21 cellular contexts compared by ENCODE assay signal in the genomic region with DNA sequence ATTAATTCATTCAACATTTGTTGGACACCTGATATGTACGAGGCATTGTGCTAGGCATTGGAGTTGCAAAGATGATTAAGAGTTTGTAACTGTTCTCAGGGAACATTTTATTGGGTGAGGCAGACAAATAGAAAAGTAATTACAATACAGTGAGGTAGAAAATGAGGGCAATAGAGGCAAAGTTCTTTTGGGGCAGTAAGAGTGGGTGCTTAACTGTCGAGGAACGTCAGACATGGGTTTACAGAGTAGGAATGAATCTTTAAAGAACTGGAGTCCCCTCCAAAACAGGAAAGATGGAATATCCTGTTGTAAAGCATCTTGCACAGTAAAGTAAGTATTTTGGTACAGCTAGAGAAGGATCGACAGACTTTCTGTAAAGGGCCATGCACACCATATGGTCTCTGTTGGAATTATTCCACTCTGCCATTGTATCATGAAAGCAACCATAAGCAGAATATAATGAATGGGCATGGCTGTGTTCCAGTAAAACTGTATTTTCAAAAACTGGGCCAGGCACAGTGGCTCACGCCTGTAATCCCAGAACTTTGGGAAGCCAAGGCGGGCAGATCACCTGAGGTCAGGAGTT. TPM values are rescaled to one million over a fixed set of nuclear protein-coding genes. Genes with fewer than 3 reads are reported as not detected.
A peak's percentile ranks its signal among the peaks of the same experiment; 100 is the strongest.
DNase-seq lines count a peak whose midpoint lies in the region; ATAC-seq and TF ChIP-seq lines count a peak whose summit lies in the region.
"Had no signal": no experiment of that assay in that cellular context is flagged by ENCODE, and none has a peak within 500 bp of the region (broad histone marks: within the 10 kb centered on the region; RNA-seq: fewer than 3 reads in every experiment).

No MANE protein-coding gene starts in this region.

- no peak for TF ChIP-seq CTCF in natural killer cell (IDR thresholded peaks at IDR 0.05)
- no peak for TF ChIP-seq CTCF in gastroesophageal sphincter (IDR thresholded peaks at IDR 0.05)

- H3K4me1 ChIP-seq in gastroesophageal sphincter = peaks cover 0 to 28% (median 11%) of the 10 kb centered on the region in 3 donors

- H3K9me3 Mint-ChIP-seq in natural killer cell = no peaks in the 10 kb centered on the region
- peaks cover 2% of the 10 kb centered on the region for H3K9me3 Mint-ChIP-seq in natural killer cell treated with Interleukin-12 subunit alpha and Interleukin-12 subunit beta and Interleukin-15 and Interleukin-18, amount 100 ng/mL, for 72 hours

- no peak for TF ChIP-seq POLR2A in gastroesophageal sphincter (IDR thresholded peaks at IDR 0.05)

- DNase-seq in natural killer cell (no peak), NCI-H1694 (lab: John Stamatoyannopoulos, UW) (peak; percentile 98), cerebellar cortex (ENCODE audit: low spot score) (peak; percentile 91), GM03348 (ENCODE audit: low spot score) (no peak)
- no peak for DNase-seq in natural killer cell treated with Interleukin-12 subunit alpha and Interleukin-12 subunit beta and Interleukin-15 and Interleukin-18, amount 100 ng/mL, for 72 hours (ENCODE audit: low spot score)
- DNase-seq: activated CD8-positive, alpha-beta memory T cell treated with anti-CD3 and anti-CD28 coated beads, Interleukin-2, amount 10 ng/mL, durations not matched to agents 7 days and 5 days; amygdala; GOT3; MG63; NCI-H1436; NCI-H748 treated with DMSO at 0.1 percent for 48 hours; pancreas; RPMI8226; stimulated activated CD4-positive, alpha-beta T cell treated with anti-CD3 and anti-CD28 coated beads, Interleukin-4, amount 100 ng/mL, for 4 hours; stimulated activated naive CD4-positive, alpha-beta T cell treated with Interleukin-2 at 50 U/mL for 16 hours had no signal

- ATAC-seq in natural killer cell (no peak), HG03025 (IDR thresholded peaks at IDR 0.05; ENCODE audit: low FRiP score, unreplicated experiment) (no peak), gastroesophageal sphincter (no peak)
- no peak for ATAC-seq in natural killer cell treated with Interleukin-12 subunit alpha and Interleukin-12 subunit beta and Interleukin-15 and Interleukin-18, amount 100 ng/mL, for 72 hours
- ATAC-seq: activated CD8-positive, alpha-beta memory T cell treated with anti-CD3 and anti-CD28 coated beads, Interleukin-2, amount 10 ng/mL, durations not matched to agents 7 days and 5 days had no signal

- H3K4me3 Mint-ChIP-seq in natural killer cell = no peak overlapping the region
- no peak overlapping the region for H3K4me3 Mint-ChIP-seq in natural killer cell treated with Interleukin-12 subunit alpha and Interleukin-12 subunit beta and Interleukin-15 and Interleukin-18, amount 100 ng/mL, for 72 hours
- H3K4me3 Mint-ChIP-seq: activated CD8-positive, alpha-beta memory T cell treated with anti-CD3 and anti-CD28 coated beads, Interleukin-2, amount 10 ng/mL, durations not matched to agents 7 days and 5 days; mesothelial cell of epicardium; T-helper 1 cell treated with Interleukin-12 subunit alpha and Interleukin-12 subunit beta and Interleukin-4 antibody, amounts not matched to agents 30 μg/mL and 1 μg/mL, for 36 hours had no signal

- WGBS in gastroesophageal sphincter (ENCODE audit: low coverage in 1 of 2), 2 donors = 83 to 89% methylated on average over 4 to 6 of the region's 6 CpGs

- no peaks in the 10 kb centered on the region for H3K27me3 ChIP-seq in gastroesophageal sphincter
- H3K27me3 ChIP-seq: MG63, pancreas, right atrium auricular region had no signal

- H3K27me3 Mint-ChIP-seq in natural killer cell (ENCODE audit: low read depth in 2 of 2) = no peaks in the 10 kb centered on the region
- H3K27me3 Mint-ChIP-seq in natural killer cell treated with Interleukin-12 subunit alpha and Interleukin-12 subunit beta and Interleukin-15 and Interleukin-18, amount 100 ng/mL, for 72 hours = no peaks in the 10 kb centered on the region
- H3K27me3 Mint-ChIP-seq: activated CD8-positive, alpha-beta memory T cell treated with anti-CD3 and anti-CD28 coated beads, Interleukin-2, amount 10 ng/mL, durations not matched to agents 7 days and 5 days had no signal

- H3K9me3 ChIP-seq in gastroesophageal sphincter = peaks cover 0 to 4% (median 0%) of the 10 kb centered on the region in 3 donors
- H3K9me3 ChIP-seq: MG63, pancreas had no signal

- peak overlapping the region; percentile 57 to 62 for H3K27ac Mint-ChIP-seq in natural killer cell
- peak overlapping the region in 1 of 2 donors; percentile 61 for H3K27ac Mint-ChIP-seq in natural killer cell treated with Interleukin-12 subunit alpha and Interleukin-12 subunit beta and Interleukin-15 and Interleukin-18, amount 100 ng/mL, for 72 hours
- H3K27ac Mint-ChIP-seq: activated CD8-positive, alpha-beta memory T cell treated with anti-CD3 and anti-CD28 coated beads, Interleukin-2, amount 10 ng/mL, durations not matched to agents 7 days and 5 days; activated T-helper 2 cell treated with anti-CD3 and anti-CD28 coated beads, Interferon-gamma antibody, Interleukin-2, Interleukin-4, amounts not matched to agents 10 μg/mL and 5 μg/mL and 100 μg/mL, durations not matched to agents 14 hours and 24 hours and 36 hours; mesothelial cell of epicardium had no signal

- H3K36me3 ChIP-seq in gastroesophageal sphincter = peaks cover 0 to 32% of the 10 kb centered on the region in 2 donors
- H3K36me3 ChIP-seq: MG63, pancreas, right atrium auricular region had no signal

- peaks cover 35 to 36% of the 10 kb centered on the region in 2 donors for H3K4me1 Mint-ChIP-seq in natural killer cell
- peaks cover 16 to 27% of the 10 kb centered on the region in 2 donors for H3K4me1 Mint-ChIP-seq in natural killer cell treated with Interleukin-12 subunit alpha and Interleukin-12 subunit beta and Interleukin-15 and Interleukin-18, amount 100 ng/mL, for 72 hours (ENCODE audit: low read depth in 2 of 2)

- no peak overlapping the region for H3K27ac ChIP-seq in gastroesophageal sphincter
- H3K27ac ChIP-seq: pancreas, right atrium auricular region had no signal

- H3K4me3 ChIP-seq in gastroesophageal sphincter = no peak overlapping the region
- H3K4me3 ChIP-seq: MG63, pancreas, right atrium auricular region had no signal

- no peaks in the 10 kb centered on the region for H3K36me3 Mint-ChIP-seq in natural killer cell
- H3K36me3 Mint-ChIP-seq in natural killer cell treated with Interleukin-12 subunit alpha and Interleukin-12 subunit beta and Interleukin-15 and Interleukin-18, amount 100 ng/mL, for 72 hours = no peaks in the 10 kb centered on the region

- intact Hi-C loops in natural killer cell (cut with micrococcal nuclease) = no loop called here

- no peak for TF ChIP-seq EP300 in gastroesophageal sphincter (IDR thresholded peaks at IDR 0.05)

RNA-seq across cellular contexts. Expression of a gene that starts 9.1 kb away (rescaled TPM):
- total RNA-seq in natural killer cell (10 to 100 TPM in 2 of 3 donors, 1 to 10 TPM in 1; 9.0 to 13.1 (median 10.7) TPM), gastroesophageal sphincter (10 to 100 TPM; 46.3 to 66.6 (median 59.8) TPM)
- total RNA-seq in natural killer cell treated with Interleukin-12 subunit alpha and Interleukin-12 subunit beta and Interleukin-15 and Interleukin-18, amount 100 ng/mL, for 72 hours = 10 to 100 TPM; 15.5 to 15.9 TPM

RNA-seq across cellular contexts. Expression of a gene that starts 58.2 kb away (rescaled TPM):
- total RNA-seq in natural killer cell (10 to 100 TPM in 1 of 3 donors, 1 to 10 TPM in 2; 6.9 to 19.9 (median 10.0) TPM), gastroesophageal sphincter (10 to 100 TPM; 14.7 to 20.1 (median 17.1) TPM)
- total RNA-seq in natural killer cell treated with Interleukin-12 subunit alpha and Interleukin-12 subunit beta and Interleukin-15 and Interleukin-18, amount 100 ng/mL, for 72 hours = 10 to 100 TPM; 21.8 to 22.8 TPM

Comparison
In these comparisons a context has a peak if more than half of its experiments do, and no peak if none do; other contexts are left out.
1. DNase-seq: peak in NCI-H1694 (single experiment) and cerebellar cortex (single experiment); none in natural killer cell (single experiment), natural killer cell treated with Interleukin-12 subunit alpha and Interleukin-12 subunit beta and Interleukin-15 and Interleukin-18, amount 100 ng/mL, for 72 hours (single experiment) and GM03348 (single experiment).